ENCODE assay signal across 20 cellular contexts in genomic region chr13:91804724-91805123, GRCh38.
A peak's percentile ranks its signal among the peaks of the same experiment; 100 is the strongest.
DNase-seq lines count a peak whose midpoint lies in the region; ATAC-seq and TF ChIP-seq lines count a peak whose summit lies in the region.
"Had no signal": no experiment of that assay in that cellular context is flagged by ENCODE, and none has a peak within 500 bp of the region (broad histone marks: within the 10 kb centered on the region; RNA-seq: fewer than 3 reads in every experiment).

No MANE protein-coding gene starts in this region.

- ATAC-seq in SK-N-SH treated with all-trans-retinoic acid at 6 μM for 48 hours, result peak; percentile 25; the same call in 1 of the 3 replicates
- ATAC-seq in effector memory CD8-positive, alpha-beta T cell (replicated peaks), result no peak
- ATAC-seq: Panc1 had no signal

- H3K27ac ChIP-seq in rectal smooth muscle tissue (ENCODE audit: low read depth, low read length), result peak overlapping the region; percentile 14
- H3K27ac ChIP-seq: BLaER1 had no signal

- no peaks in the 10 kb centered on the region for H3K27me3 ChIP-seq in rectal smooth muscle tissue (ENCODE audit: control insufficient read depth, insufficient read depth, low read length)
- H3K27me3 ChIP-seq: BLaER1 had no signal

- no peaks in the 10 kb centered on the region for H3K4me1 Mint-ChIP-seq in effector memory CD8-positive, alpha-beta T cell (ENCODE audit: low read depth in 2 of 2)
- no peaks in the 10 kb centered on the region for H3K4me1 Mint-ChIP-seq in activated naive CD4-positive, alpha-beta T cell treated with anti-CD3 and anti-CD28 coated beads, Interleukin-2, amount 10 ng/mL, durations not matched to agents 7 days and 5 days

- H3K9ac ChIP-seq in rectal smooth muscle tissue (ENCODE audit: low read length), result no peak overlapping the region
- H3K9ac ChIP-seq: BLaER1 had no signal

- no peak overlapping the region for H3K27ac Mint-ChIP-seq in effector memory CD8-positive, alpha-beta T cell
- H3K27ac Mint-ChIP-seq in activated naive CD4-positive, alpha-beta T cell treated with anti-CD3 and anti-CD28 coated beads, Interleukin-2, amount 10 ng/mL, durations not matched to agents 7 days and 5 days, result no peak overlapping the region
- H3K27ac Mint-ChIP-seq: CD4-positive, alpha-beta T cell; IgD-negative memory B cell had no signal

- peaks cover 7 to 9% of the 10 kb centered on the region in 2 donors for H3K9me3 Mint-ChIP-seq in effector memory CD8-positive, alpha-beta T cell
- no peaks in the 10 kb centered on the region for H3K9me3 Mint-ChIP-seq in activated naive CD4-positive, alpha-beta T cell treated with anti-CD3 and anti-CD28 coated beads, Interleukin-2, amount 10 ng/mL, durations not matched to agents 7 days and 5 days
- H3K9me3 Mint-ChIP-seq: CD4-positive, alpha-beta T cell; IgD-negative memory B cell had no signal

- no peak overlapping the region for H3K4me3 Mint-ChIP-seq in effector memory CD8-positive, alpha-beta T cell
- H3K4me3 Mint-ChIP-seq in activated naive CD4-positive, alpha-beta T cell treated with anti-CD3 and anti-CD28 coated beads, Interleukin-2, amount 10 ng/mL, durations not matched to agents 7 days and 5 days, result no peak overlapping the region
- H3K4me3 Mint-ChIP-seq: CD4-positive, alpha-beta T cell; IgD-negative memory B cell had no signal

- DNase-seq in NCI-H2171 (lab: John Stamatoyannopoulos, UW) (peak; percentile 11), islet precursor cell (peak; percentile 84), germinal center (ENCODE audit: low spot score) (no peak)
- no peak for DNase-seq in effector memory CD8-positive, alpha-beta T cell
- DNase-seq in activated naive CD4-positive, alpha-beta T cell treated with anti-CD3 and anti-CD28 coated beads, Interleukin-2, amount 10 ng/mL, durations not matched to agents 7 days and 5 days, result no peak
- DNase-seq: CD4-positive, alpha-beta T cell; COR-L47; DMS79; HCEC 1CT; Kasumi-1; NCI-H1694 treated with DMSO at 0.1 percent for 48 hours; NCI-H226; NCI-H510A treated with DMSO at 0.1 percent for 48 hours; NCI-H748 treated with DMSO at 0.1 percent for 48 hours; SIG-M5 had no signal

- H3K27me3 Mint-ChIP-seq in effector memory CD8-positive, alpha-beta T cell, result no peaks in the 10 kb centered on the region
- no peaks in the 10 kb centered on the region for H3K27me3 Mint-ChIP-seq in activated naive CD4-positive, alpha-beta T cell treated with anti-CD3 and anti-CD28 coated beads, Interleukin-2, amount 10 ng/mL, durations not matched to agents 7 days and 5 days
- H3K27me3 Mint-ChIP-seq: CD4-positive, alpha-beta T cell; IgD-negative memory B cell had no signal

- H3K36me3 ChIP-seq in rectal smooth muscle tissue (ENCODE audit: control insufficient read depth, insufficient read depth, low read length), result no peaks in the 10 kb centered on the region
- H3K36me3 ChIP-seq: BLaER1 had no signal

- H3K4me1 ChIP-seq in rectal smooth muscle tissue (ENCODE audit: control insufficient read depth, insufficient read depth, low read length), result peaks cover 10% of the 10 kb centered on the region
- H3K4me1 ChIP-seq: BLaER1 had no signal

- CTCF ChIA-PET in activated naive CD4-positive, alpha-beta T cell treated with anti-CD3 and anti-CD28 coated beads, Interleukin-2, amount 10 ng/mL, durations not matched to agents 7 days and 5 days (lab: Charles Lee), result no interaction called here

- no peak overlapping the region for H3K4me3 ChIP-seq in rectal smooth muscle tissue (ENCODE audit: low read length)
- H3K4me3 ChIP-seq: BLaER1 had no signal

- H3K36me3 Mint-ChIP-seq in effector memory CD8-positive, alpha-beta T cell (ENCODE audit: insufficient read depth), result no peaks in the 10 kb centered on the region
- H3K36me3 Mint-ChIP-seq in activated naive CD4-positive, alpha-beta T cell treated with anti-CD3 and anti-CD28 coated beads, Interleukin-2, amount 10 ng/mL, durations not matched to agents 7 days and 5 days, result no peaks in the 10 kb centered on the region
- H3K36me3 Mint-ChIP-seq: IgD-negative memory B cell had no signal

TF ChIP-seq in SK-N-SH treated with all-trans-retinoic acid at 6 μM for 48 hours, 23 proteins besides CTCF, POLR2A, EP300 and RAD21:
- TF ChIP-seq TCF4 (CRISPR knock-in tag; IDR thresholded peaks at IDR 0.05; ENCODE audit: borderline replicate concordance) (peak; percentile 32; the same call in 1 of the 2 replicates), ZFP3 (CRISPR knock-in tag; IDR thresholded peaks at IDR 0.05) (no peak), ISL1 (CRISPR knock-in tag; IDR thresholded peaks at IDR 0.05) (peak; percentile 17; the same call in 1 of the 2 replicates), POU6F1 (CRISPR knock-in tag; IDR thresholded peaks at IDR 0.05; ENCODE audit: borderline replicate concordance, low read depth) (no peak), TSHZ2 (CRISPR knock-in tag; IDR thresholded peaks at IDR 0.05) (peak; percentile 73)

Comparison
In these comparisons a context has a peak if more than half of its experiments do, and no peak if none do; other contexts are left out.
1. DNase-seq: peak in NCI-H2171 (single experiment) and islet precursor cell (single experiment); none in germinal center (single experiment), effector memory CD8-positive, alpha-beta T cell (0 of 3) and activated naive CD4-positive, alpha-beta T cell treated with anti-CD3 and anti-CD28 coated beads, Interleukin-2, amount 10 ng/mL, durations not matched to agents 7 days and 5 days (single experiment).